ENCODE assay signal across 32 cellular contexts in genomic region chr11:134683860-134684259, GRCh38.
"Had no signal": no experiment of that assay in that cellular context is flagged by ENCODE, and none has a peak within 500 bp of the region (broad histone marks: within the 10 kb centered on the region; RNA-seq: fewer than 3 reads in every experiment).

No MANE protein-coding gene starts in this region.

- H3K4me1 ChIP-seq: SJCRH30 had no signal

- H3K9me3 ChIP-seq: MG63, SJCRH30 had no signal

- DNase-seq: Kasumi-1, KG1, MG63, NCI-H1048, NCI-H1092 treated with DMSO at 0.1 percent for 48 hours, NCI-H1105 treated with DMSO at 0.1 percent for 48 hours, NCI-H1417, NCI-H1436, NCI-H146, NCI-H1694, NCI-H187, NCI-H2029, NCI-H2081, NCI-H2171 treated with DMSO at 0.1 percent for 48 hours, NCI-H2227 treated with DMSO at 0.1 percent for 48 hours, NCI-H345, NCI-H446, NCI-H524, NCI-H526, NCI-H69, NCI-H748 treated with DMSO at 0.1 percent for 48 hours, NCI-H82, PC-9, SHP77, SIG-M5, SJCRH30 had no signal

- ATAC-seq: K562, Panc1, Right ventricle myocardium inferior, SK-N-SH treated with all-trans-retinoic acid at 6 μM for 48 hours had no signal

- H3K4me3 ChIP-seq: K562, MG63, PC-9, SJCRH30, SK-N-MC had no signal

- H3K27ac ChIP-seq: PC-9, RWPE1, SJCRH30, SK-N-MC had no signal

- H3K36me3 ChIP-seq: MG63, SJCRH30 had no signal

- H3K27me3 ChIP-seq: MG63 had no signal
